9 cellular contexts compared by ENCODE assay signal in genomic region chr17:74192950-74193781, GRCh38. TPM values are rescaled to one million over a fixed set of nuclear protein-coding genes. Genes with fewer than 3 reads are reported as not detected.
DNase-seq lines count a peak whose midpoint lies in the region; ATAC-seq, FAIRE-seq and TF ChIP-seq lines count a peak whose summit lies in the region.
"Had no signal": no experiment of that assay in that cellular context is flagged by ENCODE, and none has a peak within 500 bp of the region (broad histone marks: within the 10 kb centered on the region; RNA-seq: fewer than 3 reads in every experiment).

No MANE protein-coding gene starts in this region.

- ATAC-seq in stimulated activated naive CD8-positive, alpha-beta T cell treated with anti-CD3 and anti-CD28 coated beads, Interleukin-15, Interleukin-2, amounts not matched to agents 100 U/mL and 50 U/mL, for 24 hours = peak; percentile 26
- no peak for ATAC-seq in stimulated activated naive CD8-positive, alpha-beta T cell treated with anti-CD3 and anti-CD28 coated beads, Interleukin-15, amount 100 ng/mL, for 72 hours
- ATAC-seq in Panc1 (peak; percentile 31; the same call in 1 of the 2 replicates), GM19395 (IDR thresholded peaks at IDR 0.05; ENCODE audit: unreplicated experiment) (no peak), GM18907 (IDR thresholded peaks at IDR 0.05; ENCODE audit: unreplicated experiment) (no peak)

- no peaks in the 10 kb centered on the region for H3K36me3 ChIP-seq in Panc1 (ENCODE audit: control insufficient read depth, insufficient read depth, low read length)

- intact Hi-C loops in Panc1 (cut with micrococcal nuclease; ENCODE audit: unreplicated experiment) = no loop called here

- in situ Hi-C loops in Panc1 (cut with HindIII; ENCODE audit: low pct_unique_long_range_greater_than_20kb, low sequenced_read_pairs) = no loop called here

- no peak for TF ChIP-seq CTCF in Panc1 (IDR thresholded peaks at IDR 0.05)

- H3K4me3 ChIP-seq in Panc1 (ENCODE audit: low read depth in 2 of 2, low read length in 2 of 2) = no peak overlapping the region

- CTCF ChIA-PET in Panc1 (lab: Charles Lee) = no interaction called here

- H3K9me3 Mint-ChIP-seq in stimulated activated naive CD8-positive, alpha-beta T cell treated with anti-CD3 and anti-CD28 coated beads, Interleukin-15, amount 100 ng/mL, for 72 hours = peaks cover 0 to 9% of the 10 kb centered on the region in 2 donors

- no peak overlapping the region for H3K27ac Mint-ChIP-seq in stimulated activated naive CD8-positive, alpha-beta T cell treated with anti-CD3 and anti-CD28 coated beads, Interleukin-15, amount 100 ng/mL, for 72 hours
- H3K27ac Mint-ChIP-seq: CD8-positive, alpha-beta memory T cell had no signal

- peaks cover 5% of the 10 kb centered on the region; the same call in 1 of the 2 replicates for H3K4me1 ChIP-seq in Panc1 (ENCODE audit: control insufficient read depth, insufficient read depth, low read length)

- FAIRE-seq in islet of Langerhans (lab: Jason Lieb, UNC) = peak; percentile 87

- DNase-seq in stimulated activated naive CD8-positive, alpha-beta T cell treated with anti-CD3 and anti-CD28 coated beads, Interleukin-15, Interleukin-2, amounts not matched to agents 100 U/mL and 50 U/mL, for 24 hours = no peak
- DNase-seq in stimulated activated naive CD8-positive, alpha-beta T cell treated with anti-CD3 and anti-CD28 coated beads, Interleukin-15, amount 100 ng/mL, for 72 hours = no peak
- DNase-seq in Panc1 (ENCODE audit: low read depth, low spot score) = no peak
- DNase-seq in NK-92 (lab: John Stamatoyannopoulos, UW; ENCODE audit: unreplicated experiment) = no peak
- DNase-seq in stimulated activated CD4-positive, alpha-beta T cell treated with anti-CD3 and anti-CD28 coated beads, Interleukin-1b, Interleukin-23, amount 100 ng/mL, for 48 hours = no peak

- H3K27me3 Mint-ChIP-seq in stimulated activated naive CD8-positive, alpha-beta T cell treated with anti-CD3 and anti-CD28 coated beads, Interleukin-15, amount 100 ng/mL, for 72 hours = peaks cover 44% of the 10 kb centered on the region

- H3K27me3 ChIP-seq in Panc1 (ENCODE audit: control insufficient read depth, insufficient read depth, low read length) = peaks cover 2% of the 10 kb centered on the region; the same call in 1 of the 2 replicates

- no TSS peak for BruUV-seq in Panc1 (replicated peaks; lab: Mats Ljungman, UMichigan)

- no peaks in the 10 kb centered on the region for H3K9me3 ChIP-seq in Panc1 (ENCODE audit: control insufficient read depth, insufficient read depth, low read depth, low read length)

- no peaks in the 10 kb centered on the region for H3K4me1 Mint-ChIP-seq in stimulated activated naive CD8-positive, alpha-beta T cell treated with anti-CD3 and anti-CD28 coated beads, Interleukin-15, amount 100 ng/mL, for 72 hours

- H3K27ac ChIP-seq in Panc1 (ENCODE audit: low read length) = no peak overlapping the region

- no peak overlapping the region for H3K4me3 Mint-ChIP-seq in stimulated activated naive CD8-positive, alpha-beta T cell treated with anti-CD3 and anti-CD28 coated beads, Interleukin-15, amount 100 ng/mL, for 72 hours
- H3K4me3 Mint-ChIP-seq: CD8-positive, alpha-beta memory T cell had no signal

- POLR2A ChIA-PET in Panc1 (lab: Charles Lee) = interaction anchor here (0.6 to 0.8 kb wide), 2 partner anchors 20 to 107 kb away, joined by 3 to 5 read pairs; no protein-coding TSS in a partner anchor

RNA-seq across cellular contexts. Expression of gene RPL38, which starts 10.3 kb away (rescaled TPM):
- total RNA-seq in Panc1 (2021; ENCODE audit: unreplicated experiment) = 968 TPM
- 1,956 TPM for polyA plus RNA-seq in Panc1 (2012; ENCODE audit: insufficient read length)

RNA-seq across cellular contexts. Expression of gene TTYH2, which starts 20.2 kb away (rescaled TPM):
- total RNA-seq in Panc1 (2021; ENCODE audit: unreplicated experiment) = 8.3 TPM
- polyA plus RNA-seq in Panc1 (2012; ENCODE audit: insufficient read length) = 6.7 TPM

Comparison
In these comparisons a context has a peak if more than half of its experiments do, and no peak if none do; other contexts are left out.
1. ATAC-seq: peak in stimulated activated naive CD8-positive, alpha-beta T cell treated with anti-CD3 and anti-CD28 coated beads, Interleukin-15, Interleukin-2, amounts not matched to agents 100 U/mL and 50 U/mL, for 24 hours (single experiment) and Panc1 (single experiment); none in stimulated activated naive CD8-positive, alpha-beta T cell treated with anti-CD3 and anti-CD28 coated beads, Interleukin-15, amount 100 ng/mL, for 72 hours (single experiment), GM19395 (single experiment) and GM18907 (single experiment).